Comparison of ENCODE assay signal across 37 cellular contexts in the genomic region with DNA sequence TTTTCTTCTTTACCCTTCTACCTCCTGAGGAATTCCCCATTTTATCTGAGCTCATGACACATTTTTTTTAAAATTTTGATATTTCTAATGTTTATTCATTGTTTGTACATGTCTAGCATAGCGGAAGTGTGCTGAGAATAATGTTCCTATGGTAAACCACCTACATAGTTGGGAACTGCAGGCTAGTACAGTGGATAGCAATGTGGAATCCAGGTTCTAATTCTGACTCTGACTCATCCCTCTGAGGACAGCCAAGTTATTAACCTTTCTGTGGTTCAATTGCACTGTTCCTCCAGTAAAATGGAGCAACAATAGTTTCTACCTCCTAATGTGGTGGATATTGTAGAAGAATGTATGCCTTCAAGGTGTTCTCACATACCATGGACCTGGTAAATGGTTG. TPM values are rescaled to one million over a fixed set of nuclear protein-coding genes. Genes with fewer than 3 reads are reported as not detected.
"Had no signal": no experiment of that assay in that cellular context is flagged by ENCODE, and none has a peak within 500 bp of the region (broad histone marks: within the 10 kb centered on the region; RNA-seq: fewer than 3 reads in every experiment).

No MANE protein-coding gene starts in this region.

- H3K27me3 ChIP-seq: pancreas, right atrium auricular region, spleen, testis, transverse colon, uterus had no signal

- H3K4me3 ChIP-seq: left ventricle myocardium inferior, lung, pancreas, prostate gland, right atrium auricular region, spleen, testis, transverse colon, uterus had no signal

- H3K27ac ChIP-seq: left ventricle myocardium inferior, pancreas, prostate gland, right atrium auricular region, spleen, testis, transverse colon, uterus, WERI-Rb-1 had no signal

- FAIRE-seq: astrocyte, colon, endometrium, frontal cortex, pancreas, TTC549 had no signal

- DNase-seq: activated CD4-positive, alpha-beta T cell treated with anti-CD3 and anti-CD28 coated beads for 48 hours; activated CD4-positive, alpha-beta T cell treated with anti-CD3 and anti-CD28 coated beads, Interleukin-2, amount 50 U/mL, for 48 hours; activated CD8-positive, alpha-beta memory T cell treated with anti-CD3 and anti-CD28 coated beads for 24 hours; activated CD8-positive, alpha-beta memory T cell treated with anti-CD3 and anti-CD28 coated beads, Interleukin-2, amount 50 U/mL, for 4 hours; activated effector memory CD4-positive, alpha-beta T cell treated with anti-CD3 and anti-CD28 coated beads, Interleukin-2, amount 50 U/mL, for 16 hours; activated naive CD4-positive, alpha-beta T cell treated with anti-CD3 and anti-CD28 coated beads for 36 hours; activated naive CD8-positive, alpha-beta T cell treated with anti-CD3 and anti-CD28 coated beads, Interleukin-2, amount 10 ng/mL, durations not matched to agents 7 days and 5 days; activated T-cell treated with anti-CD3 and anti-CD28 coated beads, Interleukin-2, amount 50 U/mL, for 1 hour; amniotic stem cell; dermis blood vessel endothelial cell; effector CD8-positive, alpha-beta T cell; glutamatergic neuron; islet precursor cell; left ventricle myocardium inferior; naive B cell; nucleus accumbens; pancreas; spleen; stimulated activated CD4-positive, alpha-beta T cell treated with anti-CD3 and anti-CD28 coated beads, Interleukin-2, amount 100 ng/mL, for 48 hours; stimulated activated naive CD4-positive, alpha-beta T cell treated with Interleukin-2 at 50 U/mL for 16 hours; T-helper 9 cell; testis; transverse colon; uterus; WERI-Rb-1 had no signal

RNA-seq across cellular contexts. Expression of a gene that starts 20.6 kb away (rescaled TPM):
- total RNA-seq: activated naive CD4-positive, alpha-beta T cell treated with anti-CD3 and anti-CD28 coated beads for 36 hours; activated naive CD8-positive, alpha-beta T cell treated with anti-CD3 and anti-CD28 coated beads, Interleukin-2, amount 10 ng/mL, durations not matched to agents 7 days and 5 days; activated T-helper 1 cell treated with anti-CD3 and anti-CD28 coated beads, Interleukin-12 subunit alpha, Interleukin-12 subunit beta, Interleukin-2, Interleukin-4 antibody, amounts not matched to agents 30 ng/mL and 10 ng/mL and 1 ng/mL, durations not matched to agents 14 hours and 24 hours and 36 hours; dermis blood vessel endothelial cell; epithelial cell of proximal tubule; left ventricle myocardium inferior; lung; mesenteric fat pad; right atrium auricular region; spleen; testis; transverse colon had no signal
- polyA plus RNA-seq: neural cell, pancreas, spleen had no signal
